11 cellular contexts compared by ENCODE assay signal in the genomic region with DNA sequence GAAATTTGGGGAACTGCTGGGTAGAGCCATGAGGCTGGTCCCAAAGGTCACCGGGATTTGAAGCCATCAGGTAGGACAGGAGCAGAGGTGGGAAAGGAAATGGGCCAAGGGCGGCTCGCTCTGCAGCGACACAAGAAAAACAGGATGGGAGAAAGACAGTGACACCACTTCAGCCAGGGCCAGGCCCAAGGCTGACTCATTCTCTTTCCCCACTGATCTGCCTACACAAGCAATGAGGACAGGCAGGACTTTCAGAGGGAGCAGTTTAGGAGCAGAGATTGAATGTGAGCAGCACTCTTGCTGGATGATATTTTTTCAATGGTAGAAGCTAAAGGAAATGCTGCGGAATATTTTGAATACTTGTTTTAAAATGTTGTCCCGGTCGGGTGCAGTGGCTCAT. TPM values are rescaled to one million over a fixed set of nuclear protein-coding genes. Genes with fewer than 3 reads are reported as not detected.
DNase-seq lines count a peak whose midpoint lies in the region.
"Had no signal": no experiment of that assay in that cellular context is flagged by ENCODE, and none has a peak within 500 bp of the region (broad histone marks: within the 10 kb centered on the region; RNA-seq: fewer than 3 reads in every experiment).

No MANE protein-coding gene starts in this region.

- H3K9me3 Mint-ChIP-seq in activated naive CD8-positive, alpha-beta T cell treated with anti-CD3 and anti-CD28 coated beads for 36 hours = peaks cover under 1% of the 10 kb centered on the region
- no peaks in the 10 kb centered on the region for H3K9me3 Mint-ChIP-seq in activated T-helper 2 cell treated with anti-CD3 and anti-CD28 coated beads, Interferon-gamma antibody, Interleukin-2, Interleukin-4, amounts not matched to agents 10 μg/mL and 5 μg/mL and 100 μg/mL, durations not matched to agents 14 hours and 24 hours and 36 hours

- peaks cover 30% of the 10 kb centered on the region for H3K4me1 Mint-ChIP-seq in activated naive CD8-positive, alpha-beta T cell treated with anti-CD3 and anti-CD28 coated beads for 36 hours
- H3K4me1 Mint-ChIP-seq in activated T-helper 2 cell treated with anti-CD3 and anti-CD28 coated beads, Interferon-gamma antibody, Interleukin-2, Interleukin-4, amounts not matched to agents 10 μg/mL and 5 μg/mL and 100 μg/mL, durations not matched to agents 14 hours and 24 hours and 36 hours (ENCODE audit: low read depth) = peaks cover 30% of the 10 kb centered on the region

- H3K4me3 ChIP-seq in H7 (ENCODE audit: insufficient read depth, low read depth, low read length) = no peak overlapping the region

- H3K36me3 ChIP-seq in H7 (replicated peaks; ENCODE audit: control insufficient read depth, insufficient read depth, low read length) = no peaks in the 10 kb centered on the region

- no peaks in the 10 kb centered on the region for H3K27me3 ChIP-seq in H7 (ENCODE audit: control insufficient read depth, insufficient read depth, low read length)

- DNase-seq in 8988T (peak; percentile 51), GM04503 (ENCODE audit: low read depth) (peak; percentile 34), hepatic stellate cell (ENCODE audit: low spot score) (peak; percentile 81), H7 (no peak), NCI-H2227 (lab: John Stamatoyannopoulos, UW; ENCODE audit: unreplicated experiment) (no peak), NCI-H1105 (lab: John Stamatoyannopoulos, UW) (no peak)
- no peak for DNase-seq in activated naive CD8-positive, alpha-beta T cell treated with anti-CD3 and anti-CD28 coated beads for 36 hours
- no peak for DNase-seq in activated T-helper 2 cell treated with anti-CD3 and anti-CD28 coated beads, Interferon-gamma antibody, Interleukin-2, Interleukin-4, amounts not matched to agents 10 μg/mL and 5 μg/mL and 100 μg/mL, durations not matched to agents 14 hours and 24 hours and 36 hours (ENCODE audit: low spot score)
- DNase-seq: amniotic stem cell, hippocampal formation, NCI-H2171 treated with DMSO at 0.1 percent for 48 hours had no signal

- no peak overlapping the region for H3K4me3 Mint-ChIP-seq in activated naive CD8-positive, alpha-beta T cell treated with anti-CD3 and anti-CD28 coated beads for 36 hours
- H3K4me3 Mint-ChIP-seq in activated T-helper 2 cell treated with anti-CD3 and anti-CD28 coated beads, Interferon-gamma antibody, Interleukin-2, Interleukin-4, amounts not matched to agents 10 μg/mL and 5 μg/mL and 100 μg/mL, durations not matched to agents 14 hours and 24 hours and 36 hours (ENCODE audit: low read depth) = no peak overlapping the region

- peak overlapping the region; percentile 46 for H3K27ac Mint-ChIP-seq in activated naive CD8-positive, alpha-beta T cell treated with anti-CD3 and anti-CD28 coated beads for 36 hours
- H3K27ac Mint-ChIP-seq in activated T-helper 2 cell treated with anti-CD3 and anti-CD28 coated beads, Interferon-gamma antibody, Interleukin-2, Interleukin-4, amounts not matched to agents 10 μg/mL and 5 μg/mL and 100 μg/mL, durations not matched to agents 14 hours and 24 hours and 36 hours = no peak overlapping the region

- no peaks in the 10 kb centered on the region for H3K27me3 Mint-ChIP-seq in activated naive CD8-positive, alpha-beta T cell treated with anti-CD3 and anti-CD28 coated beads for 36 hours
- no peaks in the 10 kb centered on the region for H3K27me3 Mint-ChIP-seq in activated T-helper 2 cell treated with anti-CD3 and anti-CD28 coated beads, Interferon-gamma antibody, Interleukin-2, Interleukin-4, amounts not matched to agents 10 μg/mL and 5 μg/mL and 100 μg/mL, durations not matched to agents 14 hours and 24 hours and 36 hours (ENCODE audit: low read depth)

- H3K36me3 Mint-ChIP-seq in activated naive CD8-positive, alpha-beta T cell treated with anti-CD3 and anti-CD28 coated beads for 36 hours = peaks cover 44% of the 10 kb centered on the region
- peaks cover 27% of the 10 kb centered on the region for H3K36me3 Mint-ChIP-seq in activated T-helper 2 cell treated with anti-CD3 and anti-CD28 coated beads, Interferon-gamma antibody, Interleukin-2, Interleukin-4, amounts not matched to agents 10 μg/mL and 5 μg/mL and 100 μg/mL, durations not matched to agents 14 hours and 24 hours and 36 hours (ENCODE audit: low read depth)

- intact Hi-C loops in activated T-helper 2 cell treated with anti-CD3 and anti-CD28 coated beads, Interferon-gamma antibody, Interleukin-2, Interleukin-4, amounts not matched to agents 10 μg/mL and 5 μg/mL and 100 μg/mL, durations not matched to agents 14 hours and 24 hours and 36 hours (cut with micrococcal nuclease) = loop anchor here (5.0 to 10.0 kb wide), 4 partner anchors 181 to 941 kb away; partner anchors contain the start of genes CLK4, CNOT6, MAML1 and SQSTM1

RNA-seq across cellular contexts. Expression of gene RUFY1, which starts 3.5 kb away (rescaled TPM):
- 10 to 100 TPM; 31.1 to 31.8 TPM for total RNA-seq in activated naive CD8-positive, alpha-beta T cell treated with anti-CD3 and anti-CD28 coated beads for 36 hours
- total RNA-seq in H7 (2014; rRNA removed; shearing (Covaris generic)) = 25.5 and 27.5 TPM in 2 replicates
- 40.2 and 42.0 TPM in 2 replicates for total RNA-seq in activated T-helper 2 cell treated with anti-CD3 and anti-CD28 coated beads, Interferon-gamma antibody, Interleukin-2, Interleukin-4, amounts not matched to agents 10 μg/mL and 5 μg/mL and 100 μg/mL, durations not matched to agents 14 hours and 24 hours and 36 hours

Comparison
In these comparisons a context has a peak if more than half of its experiments do, and no peak if none do; other contexts are left out.
1. DNase-seq: peak in 8988T (single experiment), GM04503 (single experiment) and hepatic stellate cell (single experiment); none in activated naive CD8-positive, alpha-beta T cell treated with anti-CD3 and anti-CD28 coated beads for 36 hours (single experiment), H7 (single experiment), activated T-helper 2 cell treated with anti-CD3 and anti-CD28 coated beads, Interferon-gamma antibody, Interleukin-2, Interleukin-4, amounts not matched to agents 10 μg/mL and 5 μg/mL and 100 μg/mL, durations not matched to agents 14 hours and 24 hours and 36 hours (single experiment), NCI-H2227 (single experiment) and NCI-H1105 (single experiment).